In the genomic region with DNA sequence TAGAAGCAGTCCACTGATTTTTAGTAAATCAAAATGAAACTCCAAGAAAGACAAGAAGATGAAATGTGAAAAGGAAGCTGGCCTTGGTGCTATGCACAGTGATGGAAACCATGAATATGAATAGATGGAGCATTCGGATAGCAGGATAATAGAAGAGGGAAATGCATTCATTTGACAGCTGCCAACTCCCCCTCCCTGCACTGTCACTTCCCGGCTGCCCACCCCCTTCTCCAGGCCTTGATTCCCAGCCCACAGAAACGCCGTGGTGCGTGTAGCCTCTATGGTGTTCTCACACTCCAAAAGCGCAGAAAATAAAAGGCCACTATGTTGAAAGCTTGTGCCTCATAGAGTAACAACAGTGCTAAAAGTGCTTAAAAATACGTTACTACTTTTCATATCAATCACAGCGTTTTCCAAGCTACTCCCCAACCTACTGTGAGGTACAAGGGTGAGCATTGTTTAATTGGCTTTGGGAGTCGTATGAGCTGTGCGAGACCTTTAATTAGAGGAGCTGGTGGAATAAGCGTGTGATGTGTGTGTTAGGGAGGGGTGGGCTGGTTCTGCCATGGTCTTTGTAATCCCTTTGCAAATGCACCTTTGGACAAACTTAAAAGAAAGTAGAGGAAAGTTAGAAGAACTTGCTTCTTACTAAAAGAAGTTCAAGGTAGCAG, we compare ENCODE assay signal across 20 cellular contexts. TPM values are rescaled to one million over a fixed set of nuclear protein-coding genes. Genes with fewer than 3 reads are reported as not detected.
DNase-seq lines count a peak whose midpoint lies in the region; ATAC-seq, FAIRE-seq and TF ChIP-seq lines count a peak whose summit lies in the region.
"Had no signal": no experiment of that assay in that cellular context is flagged by ENCODE, and none has a peak within 500 bp of the region (broad histone marks: within the 10 kb centered on the region; RNA-seq: fewer than 3 reads in every experiment).

No MANE protein-coding gene starts in this region.

- 0 out of 2 replicates have a peak, but pooled peaks cover 6% of the 10 kb centered on the region for H3F3A ChIP-seq in GM23248 (ENCODE audit: insufficient read depth)

- H4K20me1 ChIP-seq in K562 (replicated peaks; ENCODE audit: control insufficient read depth, insufficient read depth, low read length) (no peaks in the 10 kb centered on the region), GM23248 (ENCODE audit: insufficient read depth) (no peaks in the 10 kb centered on the region)

- H3K27me3 ChIP-seq in HAP-1 (ENCODE audit: low read depth): no peaks in the 10 kb centered on the region
- H3K27me3 ChIP-seq in K562 (ENCODE audit: control insufficient read depth in 2 of 2, insufficient read depth in 2 of 2, low read length in 2 of 2): no peaks in the 10 kb centered on the region
- no peaks in the 10 kb centered on the region for H3K27me3 ChIP-seq in iPS-18a (ENCODE audit: control insufficient read depth, insufficient read depth, low read length)
- no peaks in the 10 kb centered on the region for H3K27me3 ChIP-seq in GM23248 (replicated peaks; ENCODE audit: insufficient read depth)
- H3K27me3 ChIP-seq: gastrocnemius medialis had no signal

- H3K36me3 Mint-ChIP-seq in activated CD8-positive, alpha-beta T cell treated with anti-CD3 and anti-CD28 coated beads for 36 hours (ENCODE audit: low read depth): peaks cover 4% of the 10 kb centered on the region
- no peaks in the 10 kb centered on the region for H3K36me3 Mint-ChIP-seq in activated CD8-positive, alpha-beta memory T cell treated with anti-CD3 and anti-CD28 coated beads, Interleukin-2, amount 10 ng/mL, durations not matched to agents 7 days and 5 days
- H3K36me3 Mint-ChIP-seq: CD4-positive, CD25-positive, alpha-beta regulatory T cell had no signal

- in situ Hi-C loops in HAP-1 (cut with MboI; ENCODE audit: low sequenced_read_pairs) (no loop called here), K562 (cut with MboI) (no loop called here), GM23248 (cut with MboI) (no loop called here)

- peaks cover 9% of the 10 kb centered on the region for H3K4me1 Mint-ChIP-seq in activated CD8-positive, alpha-beta T cell treated with anti-CD3 and anti-CD28 coated beads for 36 hours (ENCODE audit: low read depth)
- peaks cover 11% of the 10 kb centered on the region for H3K4me1 Mint-ChIP-seq in activated CD8-positive, alpha-beta memory T cell treated with anti-CD3 and anti-CD28 coated beads, Interleukin-2, amount 10 ng/mL, durations not matched to agents 7 days and 5 days

- BruUV-seq in K562 (replicated peaks; lab: Mats Ljungman, UMichigan): no TSS peak

- no peak overlapping the region for H3K4me3 Mint-ChIP-seq in activated CD8-positive, alpha-beta T cell treated with anti-CD3 and anti-CD28 coated beads for 36 hours
- H3K4me3 Mint-ChIP-seq in activated CD8-positive, alpha-beta memory T cell treated with anti-CD3 and anti-CD28 coated beads, Interleukin-2, amount 10 ng/mL, durations not matched to agents 7 days and 5 days: no peak overlapping the region
- H3K4me3 Mint-ChIP-seq: activated naive CD8-positive, alpha-beta T cell treated with anti-CD3 and anti-CD28 coated beads, Interleukin-2, amount 10 ng/mL, durations not matched to agents 7 days and 5 days; activated T-helper 1 cell treated with anti-CD3 and anti-CD28 coated beads, Interleukin-12 subunit alpha, Interleukin-12 subunit beta, Interleukin-2, Interleukin-4 antibody, amounts not matched to agents 30 ng/mL and 10 ng/mL and 1 ng/mL, durations not matched to agents 14 hours and 24 hours and 36 hours; CD4-positive, CD25-positive, alpha-beta regulatory T cell had no signal

- intact Hi-C loops in K562 (cut with micrococcal nuclease): no loop called here
- intact Hi-C loops in activated CD8-positive, alpha-beta T cell treated with anti-CD3 and anti-CD28 coated beads for 36 hours (cut with micrococcal nuclease): no loop called here

- DNase-seq in HAP-1 (ENCODE audit: low spot score in 2 of 2) (peak; percentile 84 to 93), K562 (ENCODE audit: extremely low read depth in 1 of 4, low spot score in 3 of 4) (no peak), nucleus accumbens (lab: John Stamatoyannopoulos, UW) (peak in 44 of 56 donors; percentile 5 to 71 (median 46)), GM23248 (no peak), NCI-H2107 (lab: John Stamatoyannopoulos, UW) (no peak)
- DNase-seq in activated CD8-positive, alpha-beta T cell treated with anti-CD3 and anti-CD28 coated beads for 36 hours: no peak
- DNase-seq in activated CD8-positive, alpha-beta memory T cell treated with anti-CD3 and anti-CD28 coated beads, Interleukin-2, amount 10 ng/mL, durations not matched to agents 7 days and 5 days: no peak
- DNase-seq: ACHN; activated naive CD8-positive, alpha-beta T cell treated with anti-CD3 and anti-CD28 coated beads, Interleukin-2, amount 10 ng/mL, durations not matched to agents 7 days and 5 days; CD4-positive, CD25-positive, alpha-beta regulatory T cell; DMS79 treated with DMSO at 0.1 percent for 48 hours; gastrocnemius medialis; kidney; stimulated activated naive CD4-positive, alpha-beta T cell treated with Interleukin-2 at 50 U/mL for 16 hours had no signal

- H3K36me3 ChIP-seq in HAP-1 (replicated peaks): no peaks in the 10 kb centered on the region
- H3K36me3 ChIP-seq in K562 (ENCODE audit: control insufficient read depth, insufficient read depth, low read length): no peaks in the 10 kb centered on the region
- H3K36me3 ChIP-seq in iPS-18a (ENCODE audit: control insufficient read depth, low read depth, low read length): no peaks in the 10 kb centered on the region
- H3K36me3 ChIP-seq in GM23248 (ENCODE audit: low read depth): no peaks in the 10 kb centered on the region
- H3K36me3 ChIP-seq: gastrocnemius medialis had no signal

- no peak for TF ChIP-seq CTCF in K562 (IDR thresholded peaks at IDR 0.05 in 2 of 3, conservative IDR thresholded peaks at IDR 0.05 in 1 of 3; ENCODE audit: insufficient read depth in 2 of 3, low read depth in 1 of 3, low read length in 3 of 3)
- TF ChIP-seq CTCF in activated CD8-positive, alpha-beta T cell treated with anti-CD3 and anti-CD28 coated beads for 36 hours (IDR thresholded peaks at IDR 0.05): no peak

- H2AFZ ChIP-seq in K562 (ENCODE audit: low read depth, low read length): no peak overlapping the region
- H2AFZ ChIP-seq in GM23248: no peak overlapping the region

- TF ChIP-seq POLR2A in K562 (conservative IDR thresholded peaks at IDR 0.05): no peak

- POLR2A ChIA-PET in K562 (lab: Yijun Ruan, JAX): interaction anchor here (0.6 to 1.5 kb wide), 2 partner anchors 14 to 22 kb away, joined by 3 read pairs; no protein-coding TSS in a partner anchor
- POLR2A ChIA-PET in activated CD8-positive, alpha-beta T cell treated with anti-CD3 and anti-CD28 coated beads for 36 hours (lab: Charles Lee): no interaction called here

- H3K9ac ChIP-seq in K562 (ENCODE audit: insufficient read depth in 1 of 2, low read depth in 2 of 2, low read length in 2 of 2) (0 out of 4 replicates have a peak overlapping the region, but pooled peaks of 1 of the 2 experiments have one; percentile 20), iPS-18a (ENCODE audit: low read length) (no peak overlapping the region), GM23248 (no peak overlapping the region)
- H3K9ac ChIP-seq: KMS-11 had no signal

- 40% methylated on average over 1 of the region's 11 CpGs for WGBS in K562 (ENCODE audit: insufficient coverage, low coverage, missing lambda C conversion rate)
- 73 to 79% methylated on average over 11 of the region's 11 CpGs for WGBS in GM23248 (ENCODE audit: low coverage in 1 of 2, low lambda C conversion rate in 2 of 2, missing lambda C conversion rate in 2 of 2), 2 experiments

- no peaks in the 10 kb centered on the region for H3K9me1 ChIP-seq in K562 (ENCODE audit: control insufficient read depth, insufficient read depth, low read length)

- H3K9me2 ChIP-seq in GM23248 (ENCODE audit: insufficient read depth): 0 out of 2 replicates have a peak, but pooled peaks cover 3% of the 10 kb centered on the region

- H3K9me3 Mint-ChIP-seq in activated CD8-positive, alpha-beta T cell treated with anti-CD3 and anti-CD28 coated beads for 36 hours: peaks cover 4% of the 10 kb centered on the region
- peaks cover 4% of the 10 kb centered on the region for H3K9me3 Mint-ChIP-seq in activated CD8-positive, alpha-beta memory T cell treated with anti-CD3 and anti-CD28 coated beads, Interleukin-2, amount 10 ng/mL, durations not matched to agents 7 days and 5 days (ENCODE audit: low read depth)

- H3K27ac ChIP-seq in K562 (ENCODE audit: extremely low read depth, low read depth, low read length) (peak overlapping the region; percentile 68; the same call in 2 of the 3 replicates), iPS-18a (ENCODE audit: low read length) (no peak overlapping the region), GM23248 (no peak overlapping the region)
- H3K27ac ChIP-seq: gastrocnemius medialis, KMS-11 had no signal

- H3K9me3 ChIP-seq in HAP-1 (no peaks in the 10 kb centered on the region), K562 (replicated peaks; ENCODE audit: control insufficient read depth, insufficient read depth, low read depth, low read length) (no peaks in the 10 kb centered on the region), iPS-18a (ENCODE audit: control insufficient read depth, low read depth, low read length) (no peaks in the 10 kb centered on the region), GM23248 (ENCODE audit: low read depth) (no peaks in the 10 kb centered on the region)
- H3K9me3 ChIP-seq: gastrocnemius medialis had no signal

- peaks cover 48% of the 10 kb centered on the region for H3K4me1 ChIP-seq in HAP-1
- H3K4me1 ChIP-seq in K562 (replicated peaks in 1 of 2; ENCODE audit: control insufficient read depth in 2 of 2, insufficient read depth in 2 of 2, low read length in 2 of 2): peaks cover 0 to 13% of the 10 kb centered on the region in 2 experiments; a peak in 3 of 5 replicates
- peaks cover 44% of the 10 kb centered on the region for H3K4me1 ChIP-seq in iPS-18a (ENCODE audit: control insufficient read depth, low read depth, low read length)
- peaks cover 6% of the 10 kb centered on the region for H3K4me1 ChIP-seq in GM23248 (ENCODE audit: insufficient read depth)

- peak overlapping the region; percentile 55 for H3K4me2 ChIP-seq in K562 (ENCODE audit: insufficient read depth, low read length)
- H3K4me2 ChIP-seq in GM23248 (ENCODE audit: unreplicated experiment): no peak overlapping the region
- H3K4me2 ChIP-seq: KMS-11 had no signal

- no peak for FAIRE-seq in K562 (lab: Jason Lieb, UNC)
- FAIRE-seq: endothelial cell of umbilical vein had no signal

- H3K4me3 ChIP-seq in HAP-1: no peak overlapping the region
- H3K4me3 ChIP-seq in K562: no peak overlapping the region
- peak overlapping the region; percentile 34 for H3K4me3 ChIP-seq in iPS-18a (ENCODE audit: low read length)
- H3K4me3 ChIP-seq in GM23248: no peak overlapping the region
- H3K4me3 ChIP-seq: gastrocnemius medialis had no signal

- H3K27ac Mint-ChIP-seq in activated CD8-positive, alpha-beta T cell treated with anti-CD3 and anti-CD28 coated beads for 36 hours: no peak overlapping the region
- H3K27ac Mint-ChIP-seq in activated CD8-positive, alpha-beta memory T cell treated with anti-CD3 and anti-CD28 coated beads, Interleukin-2, amount 10 ng/mL, durations not matched to agents 7 days and 5 days: no peak overlapping the region
- H3K27ac Mint-ChIP-seq: activated naive CD8-positive, alpha-beta T cell treated with anti-CD3 and anti-CD28 coated beads, Interleukin-2, amount 10 ng/mL, durations not matched to agents 7 days and 5 days; activated T-helper 1 cell treated with anti-CD3 and anti-CD28 coated beads, Interleukin-12 subunit alpha, Interleukin-12 subunit beta, Interleukin-2, Interleukin-4 antibody, amounts not matched to agents 30 ng/mL and 10 ng/mL and 1 ng/mL, durations not matched to agents 14 hours and 24 hours and 36 hours; CD4-positive, CD25-positive, alpha-beta regulatory T cell had no signal

- TF ChIP-seq EP300 in K562 (IDR thresholded peaks at IDR 0.05; ENCODE audit: low read length): no peak

- ATAC-seq in K562: peak; percentile 39
- no peak for ATAC-seq in activated CD8-positive, alpha-beta T cell treated with anti-CD3 and anti-CD28 coated beads for 36 hours
- ATAC-seq in activated CD8-positive, alpha-beta memory T cell treated with anti-CD3 and anti-CD28 coated beads, Interleukin-2, amount 10 ng/mL, durations not matched to agents 7 days and 5 days: no peak
- ATAC-seq: gastrocnemius medialis had no signal

- H3K27me3 Mint-ChIP-seq in activated CD8-positive, alpha-beta T cell treated with anti-CD3 and anti-CD28 coated beads for 36 hours: peaks cover 6% of the 10 kb centered on the region
- H3K27me3 Mint-ChIP-seq in activated CD8-positive, alpha-beta memory T cell treated with anti-CD3 and anti-CD28 coated beads, Interleukin-2, amount 10 ng/mL, durations not matched to agents 7 days and 5 days: peaks cover 12% of the 10 kb centered on the region
- H3K27me3 Mint-ChIP-seq: activated naive CD8-positive, alpha-beta T cell treated with anti-CD3 and anti-CD28 coated beads, Interleukin-2, amount 10 ng/mL, durations not matched to agents 7 days and 5 days had no signal

- CTCF ChIA-PET in K562 (lab: Yijun Ruan, JAX; ENCODE audit: low intra/inter-chr PET ratio): no interaction called here
- CTCF ChIA-PET in activated CD8-positive, alpha-beta T cell treated with anti-CD3 and anti-CD28 coated beads for 36 hours (lab: Charles Lee): no interaction called here
- CTCF ChIA-PET in activated CD8-positive, alpha-beta memory T cell treated with anti-CD3 and anti-CD28 coated beads, Interleukin-2, amount 10 ng/mL, durations not matched to agents 7 days and 5 days (lab: Charles Lee): interaction anchor here (1.5 kb wide), 2 partner anchors 13 to 33 kb away, joined by 3 to 5 read pairs; no protein-coding TSS in a partner anchor

- peaks cover 48% of the 10 kb centered on the region for H3K79me2 ChIP-seq in K562 (ENCODE audit: control insufficient read depth, insufficient read depth, low read length)
- no peaks in the 10 kb centered on the region for H3K79me2 ChIP-seq in GM23248 (ENCODE audit: insufficient read depth)

- no peak for TF ChIP-seq RAD21 in K562 (CRISPR knock-in tag; conservative IDR thresholded peaks at IDR 0.05 in 1 of 2, IDR thresholded peaks at IDR 0.05 in 1 of 2)

RNA-seq across cellular contexts. Expression of gene IFNK, which starts 26.1 kb away (rescaled TPM):
- total RNA-seq in K562 (2011; cell fraction: chromatin; rRNA removed; ENCODE audit: low replicate concordance): not detected in 2 replicates
- not detected in 2 replicates for total RNA-seq in K562 (2011; cell fraction: nucleolus; rRNA removed)
- total RNA-seq in K562 (2011; cell fraction: nucleoplasm; rRNA removed): not detected in 2 replicates
- not detected in 2 replicates for total RNA-seq in K562 (2014; rRNA removed)
- not detected in 2 replicates for total RNA-seq in K562 (2014; rRNA removed; fragmentation: Illumina TruSeq; extraction: Trizol)
- total RNA-seq in K562 (2015; rRNA removed; fragmentation: Illumina TruSeq; extraction: Trizol): not detected in 2 replicates
- not detected in 2 replicates for total RNA-seq in K562 (2021)
- polyA plus RNA-seq in K562 (2011; rRNA removed): not detected in 2 replicates
- polyA plus RNA-seq in K562 (2011; cell fraction: cytosol; rRNA removed): not detected in 2 replicates
- not detected in 2 replicates for polyA plus RNA-seq in K562 (2011; cell fraction: nucleus; rRNA removed)
- polyA plus RNA-seq in K562 (2012): 0.07 TPM in 1 of 2 replicates, not detected in the other
- not detected in 2 replicates for polyA plus RNA-seq in K562 (2014; fragmentation: Illumina TruSeq; extraction: Trizol)
- polyA plus RNA-seq in K562 (2014; fragmentation: Nextera tagmentation; extraction: Ambion mirVana): under 1 TPM in 1 of 2 experiments, not detected in 1; 0.11 TPM
- polyA plus RNA-seq in K562 (2014; rRNA removed): not detected in 2 replicates
- polyA minus RNA-seq in K562 (2011; rRNA and poly(A)+ RNA removed): not detected in 2 replicates
- polyA minus RNA-seq in K562 (2011; cell fraction: cytosol; rRNA and poly(A)+ RNA removed): not detected in 2 replicates
- not detected in 2 replicates for polyA minus RNA-seq in K562 (2011; cell fraction: nucleus; rRNA and poly(A)+ RNA removed)
- not detected for total RNA-seq in activated CD8-positive, alpha-beta T cell treated with anti-CD3 and anti-CD28 coated beads for 36 hours
- total RNA-seq in activated CD8-positive, alpha-beta memory T cell treated with anti-CD3 and anti-CD28 coated beads, Interleukin-2, amount 10 ng/mL, durations not matched to agents 7 days and 5 days: not detected
- not detected in 2 replicates for total RNA-seq in GM23248 (2014; rRNA removed; shearing (Covaris generic))
- polyA plus RNA-seq in GM23248 (2016; fragmentation: Nextera tagmentation; extraction: Ambion mirVana): not detected in 2 replicates
- total RNA-seq: activated naive CD8-positive, alpha-beta T cell treated with anti-CD3 and anti-CD28 coated beads, Interleukin-2, amount 10 ng/mL, durations not matched to agents 7 days and 5 days; activated T-helper 1 cell treated with anti-CD3 and anti-CD28 coated beads, Interleukin-12 subunit alpha, Interleukin-12 subunit beta, Interleukin-2, Interleukin-4 antibody, amounts not matched to agents 30 ng/mL and 10 ng/mL and 1 ng/mL, durations not matched to agents 14 hours and 24 hours and 36 hours; CD4-positive, CD25-positive, alpha-beta regulatory T cell; endothelial cell of umbilical vein; gastrocnemius medialis; kidney; pulmonary artery endothelial cell; urinary bladder had no signal
- polyA plus RNA-seq: CD4-positive, CD25-positive, alpha-beta regulatory T cell; endothelial cell of umbilical vein; urinary bladder had no signal

RNA-seq across cellular contexts. Expression of gene MOB3B, which starts 31.6 kb away (rescaled TPM):
- 12.8 and 17.7 TPM in 2 replicates for total RNA-seq in K562 (2011; cell fraction: chromatin; rRNA removed; ENCODE audit: low replicate concordance)
- total RNA-seq in K562 (2011; cell fraction: nucleolus; rRNA removed): 9.3 and 12.6 TPM in 2 replicates
- total RNA-seq in K562 (2011; cell fraction: nucleoplasm; rRNA removed): 17.5 and 29.5 TPM in 2 replicates
- total RNA-seq in K562 (2014; rRNA removed) (3.6 and 5.0 TPM in 2 replicates), K562 (2014; rRNA removed; fragmentation: Illumina TruSeq; extraction: Trizol) (7.4 and 7.8 TPM in 2 replicates), K562 (2015; rRNA removed; fragmentation: Illumina TruSeq; extraction: Trizol) (5.5 TPM in 2 replicates), K562 (2021) (11.7 and 12.8 TPM in 2 replicates)
- polyA plus RNA-seq in K562 (2011; rRNA removed) (10.1 and 11.1 TPM in 2 replicates), K562 (2014; fragmentation: Illumina TruSeq; extraction: Trizol) (10.6 and 12.5 TPM in 2 replicates), K562 (2014; fragmentation: Nextera tagmentation; extraction: Ambion mirVana) (1 to 10 TPM; 4.6 to 7.2 TPM), K562 (2014; rRNA removed) (5.7 and 6.9 TPM in 2 replicates), GM23248 (2016; fragmentation: Nextera tagmentation; extraction: Ambion mirVana) (0.06 and 0.08 TPM in 2 replicates)
- polyA plus RNA-seq in K562 (2011; cell fraction: cytosol; rRNA removed): 6.0 and 8.7 TPM in 2 replicates
- 5.3 and 5.6 TPM in 2 replicates for polyA plus RNA-seq in K562 (2011; cell fraction: nucleus; rRNA removed)
- 4.7 and 6.0 TPM in 2 replicates for polyA plus RNA-seq in K562 (2012)
- polyA minus RNA-seq in K562 (2011; rRNA and poly(A)+ RNA removed): 20.4 and 22.2 TPM in 2 replicates
- 7.6 and 10.5 TPM in 2 replicates for polyA minus RNA-seq in K562 (2011; cell fraction: cytosol; rRNA and poly(A)+ RNA removed)
- 8.5 and 11.9 TPM in 2 replicates for polyA minus RNA-seq in K562 (2011; cell fraction: nucleus; rRNA and poly(A)+ RNA removed)
- under 1 TPM; 0.47 to 0.67 TPM for total RNA-seq in activated CD8-positive, alpha-beta T cell treated with anti-CD3 and anti-CD28 coated beads for 36 hours
- under 1 TPM; 0.29 to 0.70 TPM for total RNA-seq in activated CD8-positive, alpha-beta memory T cell treated with anti-CD3 and anti-CD28 coated beads, Interleukin-2, amount 10 ng/mL, durations not matched to agents 7 days and 5 days
- total RNA-seq in GM23248 (2014; rRNA removed; shearing (Covaris generic)): not detected in 2 replicates
- total RNA-seq: endothelial cell of umbilical vein had no signal

Comparison
In these comparisons a context has a peak if more than half of its experiments do, and no peak if none do; other contexts are left out.
1. DNase-seq: peak in HAP-1 (2 of 2) and nucleus accumbens (44 of 56); none in K562 (0 of 4), activated CD8-positive, alpha-beta T cell treated with anti-CD3 and anti-CD28 coated beads for 36 hours (single experiment), activated CD8-positive, alpha-beta memory T cell treated with anti-CD3 and anti-CD28 coated beads, Interleukin-2, amount 10 ng/mL, durations not matched to agents 7 days and 5 days (single experiment), GM23248 (single experiment) and NCI-H2107 (single experiment).